ENCODE assay signal across 12 cellular contexts in the genomic region with DNA sequence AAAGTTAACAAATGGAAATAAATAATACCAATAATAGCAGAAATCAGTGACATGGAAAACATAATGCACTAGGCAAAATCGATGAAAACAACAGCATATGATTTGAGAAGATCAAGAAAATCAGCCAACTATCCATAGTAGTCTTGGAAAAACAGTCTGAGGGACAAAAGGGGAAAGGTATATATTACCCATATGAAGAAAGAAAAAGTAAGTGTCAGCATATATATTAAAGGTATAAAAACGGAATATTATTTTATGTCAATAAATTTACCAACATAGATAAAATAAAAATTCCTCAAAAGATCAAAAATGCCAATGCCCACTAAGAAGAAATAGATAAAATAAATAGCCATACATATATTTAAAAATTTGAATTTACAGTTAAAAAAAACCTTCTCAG. TPM values are rescaled to one million over a fixed set of nuclear protein-coding genes. Genes with fewer than 3 reads are reported as not detected.
"Had no signal": no experiment of that assay in that cellular context is flagged by ENCODE, and none has a peak within 500 bp of the region (broad histone marks: within the 10 kb centered on the region; RNA-seq: fewer than 3 reads in every experiment).

No MANE protein-coding gene starts in this region.

- ATAC-seq: HCT116, HepG2 had no signal

- H3K4me3 Mint-ChIP-seq: HFFc6 had no signal

- H3K9me3 ChIP-seq: HAP-1 had no signal

- H3K9ac ChIP-seq: GM23248, KMS-11 had no signal

- H2AFZ ChIP-seq: GM23248 had no signal

- H3K36me3 ChIP-seq: HAP-1 had no signal

- DNase-seq: GM23248, GOT3, H7, HFFc6, KBM-7 had no signal

- H3K27ac Mint-ChIP-seq: HFFc6 had no signal

- H3K4me3 ChIP-seq: GM23248, HAP-1 had no signal

- H3K27ac ChIP-seq: GM23248, HL-60, KMS-11 had no signal

- FAIRE-seq: HepG2 had no signal

- H3K4me2 ChIP-seq: KMS-11 had no signal

- H3K4me1 ChIP-seq: HAP-1 had no signal

RNA-seq across cellular contexts. Expression of a gene that starts 33.0 kb away (rescaled TPM):
- total RNA-seq: GM23248, H4, H7, HepG2, HFFc6, HT1080 had no signal
- polyA plus RNA-seq: GM23248, HepG2 had no signal
